In genomic region chr4:161555689-161556660, GRCh38 we compare ENCODE assay signal across 11 cellular contexts.
DNase-seq lines count a peak whose midpoint lies in the region; ATAC-seq, FAIRE-seq and TF ChIP-seq lines count a peak whose summit lies in the region.
"Had no signal": no experiment of that assay in that cellular context is flagged by ENCODE, and none has a peak within 500 bp of the region (broad histone marks: within the 10 kb centered on the region; RNA-seq: fewer than 3 reads in every experiment).

No MANE protein-coding gene starts in this region.

- POLR2A ChIA-PET in activated CD8-positive, alpha-beta T cell treated with anti-CD3 and anti-CD28 coated beads for 36 hours (lab: Charles Lee): no interaction called here

- H3K27ac ChIP-seq in astrocyte (ENCODE audit: low read depth, low read length) (peak overlapping the region; percentile 85), prostate gland (no peak overlapping the region)
- H3K27ac ChIP-seq: esophagus muscularis mucosa had no signal

- no peaks in the 10 kb centered on the region for H4K20me1 ChIP-seq in astrocyte (ENCODE audit: insufficient read depth, low read length)

- H3K4me3 ChIP-seq in astrocyte (ENCODE audit: insufficient read depth, low read depth, low read length) (no peak overlapping the region), prostate gland (no peak overlapping the region)
- H3K4me3 ChIP-seq: esophagus muscularis mucosa had no signal

- no peaks in the 10 kb centered on the region for H3K36me3 ChIP-seq in astrocyte (ENCODE audit: insufficient read depth, low read length)
- H3K36me3 ChIP-seq in prostate gland: no peaks in the 10 kb centered on the region
- H3K36me3 ChIP-seq: esophagus muscularis mucosa had no signal

- ATAC-seq in GM19372 (IDR thresholded peaks at IDR 0.05; ENCODE audit: low read depth, unreplicated experiment): peak; percentile 83
- peak; percentile 51 for ATAC-seq in HG03103 (IDR thresholded peaks at IDR 0.05; ENCODE audit: low read depth, unreplicated experiment)
- ATAC-seq in activated CD8-positive, alpha-beta T cell treated with anti-CD3 and anti-CD28 coated beads for 36 hours: no peak

- peak overlapping the region; percentile 70 for H2AFZ ChIP-seq in astrocyte (ENCODE audit: low read depth, low read length)

- FAIRE-seq in astrocyte (lab: Jason Lieb, UNC): peak; percentile 65

- H3K4me1 ChIP-seq in astrocyte (ENCODE audit: insufficient read depth, low read length) (peaks cover 22% of the 10 kb centered on the region), prostate gland (replicated peaks) (no peaks in the 10 kb centered on the region)
- H3K4me1 ChIP-seq: esophagus muscularis mucosa had no signal

- no peaks in the 10 kb centered on the region for H3K36me3 Mint-ChIP-seq in astrocyte (ENCODE audit: low read depth, unreplicated experiment)
- no peaks in the 10 kb centered on the region for H3K36me3 Mint-ChIP-seq in activated CD8-positive, alpha-beta T cell treated with anti-CD3 and anti-CD28 coated beads for 36 hours (ENCODE audit: low read depth)

- CTCF ChIA-PET in activated CD8-positive, alpha-beta T cell treated with anti-CD3 and anti-CD28 coated beads for 36 hours (lab: Charles Lee): no interaction called here

- H3K9me3 Mint-ChIP-seq in astrocyte (ENCODE audit: unreplicated experiment): peaks cover 2% of the 10 kb centered on the region
- H3K9me3 Mint-ChIP-seq in activated CD8-positive, alpha-beta T cell treated with anti-CD3 and anti-CD28 coated beads for 36 hours: no peaks in the 10 kb centered on the region

- H3K9me3 ChIP-seq in astrocyte (ENCODE audit: insufficient read depth, low read depth, low read length): no peaks in the 10 kb centered on the region
- H3K9me3 ChIP-seq in prostate gland: no peaks in the 10 kb centered on the region
- H3K9me3 ChIP-seq: esophagus muscularis mucosa had no signal

- peak overlapping the region; percentile 67 for H3K9ac ChIP-seq in astrocyte (ENCODE audit: low read length)

- peaks cover 18% of the 10 kb centered on the region for H3K4me1 Mint-ChIP-seq in astrocyte (ENCODE audit: low read depth, unreplicated experiment)
- no peaks in the 10 kb centered on the region for H3K4me1 Mint-ChIP-seq in activated CD8-positive, alpha-beta T cell treated with anti-CD3 and anti-CD28 coated beads for 36 hours (ENCODE audit: low read depth)
- H3K4me1 Mint-ChIP-seq: nephron progenitor cell had no signal

- TF ChIP-seq POLR2A in prostate gland (IDR thresholded peaks at IDR 0.05): no peak

- H3K27ac Mint-ChIP-seq in astrocyte (ENCODE audit: unreplicated experiment): peak overlapping the region; percentile 91
- no peak overlapping the region for H3K27ac Mint-ChIP-seq in activated CD8-positive, alpha-beta T cell treated with anti-CD3 and anti-CD28 coated beads for 36 hours
- H3K27ac Mint-ChIP-seq: nephron progenitor cell had no signal

- peak overlapping the region; percentile 80 for H3K4me2 ChIP-seq in astrocyte (ENCODE audit: low read length)

- DNase-seq in A172 (ENCODE audit: low spot score): peak; percentile 55
- DNase-seq in astrocyte (ENCODE audit: low read depth): peak; percentile 76
- no peak for DNase-seq in GOT3 (lab: John Stamatoyannopoulos, UW)
- DNase-seq in prostate gland (ENCODE audit: low spot score): no peak
- DNase-seq in activated CD8-positive, alpha-beta T cell treated with anti-CD3 and anti-CD28 coated beads for 36 hours: no peak
- DNase-seq in ecto neural progenitor cell (ENCODE audit: low spot score): no peak
- DNase-seq: NCI-H226, nephron progenitor cell had no signal

- H3K4me3 Mint-ChIP-seq in astrocyte (ENCODE audit: unreplicated experiment): no peak overlapping the region
- no peak overlapping the region for H3K4me3 Mint-ChIP-seq in activated CD8-positive, alpha-beta T cell treated with anti-CD3 and anti-CD28 coated beads for 36 hours
- H3K4me3 Mint-ChIP-seq: nephron progenitor cell had no signal

- no peaks in the 10 kb centered on the region for H3K79me2 ChIP-seq in astrocyte (ENCODE audit: insufficient read depth, low read length)

- no peaks in the 10 kb centered on the region for H3K27me3 Mint-ChIP-seq in astrocyte (ENCODE audit: low read depth, unreplicated experiment)
- no peaks in the 10 kb centered on the region for H3K27me3 Mint-ChIP-seq in activated CD8-positive, alpha-beta T cell treated with anti-CD3 and anti-CD28 coated beads for 36 hours

- intact Hi-C loops in prostate gland (cut with DNase I): no loop called here
- intact Hi-C loops in activated CD8-positive, alpha-beta T cell treated with anti-CD3 and anti-CD28 coated beads for 36 hours (cut with micrococcal nuclease): no loop called here

- TF ChIP-seq CTCF in astrocyte (IDR thresholded peaks at IDR 0.05; ENCODE audit: insufficient read depth, low read depth, low read length): no peak
- TF ChIP-seq CTCF in prostate gland (IDR thresholded peaks at IDR 0.05): no peak
- no peak for TF ChIP-seq CTCF in activated CD8-positive, alpha-beta T cell treated with anti-CD3 and anti-CD28 coated beads for 36 hours (IDR thresholded peaks at IDR 0.05)

- H3K27me3 ChIP-seq in astrocyte (ENCODE audit: insufficient read depth, low read length): no peaks in the 10 kb centered on the region
- H3K27me3 ChIP-seq in prostate gland (replicated peaks; ENCODE audit: insufficient read depth): no peaks in the 10 kb centered on the region
- H3K27me3 ChIP-seq: esophagus muscularis mucosa had no signal

- 55% methylated on average over 5 of the region's 5 CpGs for WGBS in prostate gland

Comparison
In these comparisons a context has a peak if more than half of its experiments do, and no peak if none do; other contexts are left out.
1. DNase-seq: peak in A172 (single experiment) and astrocyte (single experiment); none in GOT3 (single experiment), prostate gland (single experiment), activated CD8-positive, alpha-beta T cell treated with anti-CD3 and anti-CD28 coated beads for 36 hours (single experiment) and ecto neural progenitor cell (single experiment).